Comparison of ENCODE assay signal across 8 cellular contexts in genomic region chr2:68487773-68488355, GRCh38. TPM values are rescaled to one million over a fixed set of nuclear protein-coding genes. Genes with fewer than 3 reads are reported as not detected.
DNase-seq lines count a peak whose midpoint lies in the region; ATAC-seq and TF ChIP-seq lines count a peak whose summit lies in the region.

No MANE protein-coding gene starts in this region.

- no peak for TF ChIP-seq EP300 in ovary (IDR thresholded peaks at IDR 0.05)

- no peaks in the 10 kb centered on the region for H3K4me1 ChIP-seq in ovary (ENCODE audit: insufficient read depth)

- H3K36me3 Mint-ChIP-seq in neural crest cell (ENCODE audit: low read depth) = no peaks in the 10 kb centered on the region
- H3K36me3 Mint-ChIP-seq in stimulated activated effector memory CD8-positive, alpha-beta T cell treated with anti-CD3 and anti-CD28 coated beads, Interleukin-12 subunit alpha, Interleukin-12 subunit beta, amount 100 ng/mL, for 72 hours = no peaks in the 10 kb centered on the region

- H3K4me1 Mint-ChIP-seq in neural crest cell = no peaks in the 10 kb centered on the region
- H3K4me1 Mint-ChIP-seq in stimulated activated effector memory CD8-positive, alpha-beta T cell treated with anti-CD3 and anti-CD28 coated beads, Interleukin-12 subunit alpha, Interleukin-12 subunit beta, amount 100 ng/mL, for 72 hours = no peaks in the 10 kb centered on the region

- no peaks in the 10 kb centered on the region for H3K9me3 Mint-ChIP-seq in neural crest cell
- no peaks in the 10 kb centered on the region for H3K9me3 Mint-ChIP-seq in stimulated activated effector memory CD8-positive, alpha-beta T cell treated with anti-CD3 and anti-CD28 coated beads, Interleukin-12 subunit alpha, Interleukin-12 subunit beta, amount 100 ng/mL, for 72 hours

- no peaks in the 10 kb centered on the region for H3K36me3 ChIP-seq in ovary

- TF ChIP-seq POLR2A in ovary (IDR thresholded peaks at IDR 0.05) = no peak

- no peak overlapping the region for H3K27ac ChIP-seq in ovary

- H3K9me3 ChIP-seq in ovary = no peaks in the 10 kb centered on the region

- H3K27me3 Mint-ChIP-seq in neural crest cell (ENCODE audit: low read depth) = no peaks in the 10 kb centered on the region

- intact Hi-C loops in ovary (cut with DNase I) = loop anchor here in 1 of 4 donors (10.0 kb wide), 1 partner anchor 427 kb away; no protein-coding TSS in a partner anchor

- no peak overlapping the region for H3K4me3 ChIP-seq in choroid plexus epithelial cell (ENCODE audit: low read depth, low read length)
- H3K4me3 ChIP-seq in ovary = no peak overlapping the region

- H3K27ac Mint-ChIP-seq in neural crest cell (ENCODE audit: unreplicated experiment) = no peak overlapping the region
- no peak overlapping the region for H3K27ac Mint-ChIP-seq in stimulated activated effector memory CD8-positive, alpha-beta T cell treated with anti-CD3 and anti-CD28 coated beads, Interleukin-12 subunit alpha, Interleukin-12 subunit beta, amount 100 ng/mL, for 72 hours

- no peak overlapping the region for H3K4me3 Mint-ChIP-seq in neural crest cell
- H3K4me3 Mint-ChIP-seq in stimulated activated effector memory CD8-positive, alpha-beta T cell treated with anti-CD3 and anti-CD28 coated beads, Interleukin-12 subunit alpha, Interleukin-12 subunit beta, amount 100 ng/mL, for 72 hours = no peak overlapping the region

- WGBS in ovary, 3 donors = 30 to 42% (median 31%) methylated on average over 3 of the region's 3 CpGs

- DNase-seq in SIG-M5 treated with dmso at 0.1 percent for 504 hours (lab: John Stamatoyannopoulos, UW; ENCODE audit: unreplicated experiment) (peak; percentile 19), SIG-M5 (lab: John Stamatoyannopoulos, UW) (no peak), NCI-H2227 (lab: John Stamatoyannopoulos, UW; ENCODE audit: unreplicated experiment) (peak; percentile 38), choroid plexus epithelial cell (ENCODE audit: low read depth) (peak; percentile 62), neural crest cell (ENCODE audit: low read depth, low spot score) (no peak), ovary (no peak)
- no peak for DNase-seq in stimulated activated effector memory CD8-positive, alpha-beta T cell treated with anti-CD3 and anti-CD28 coated beads, Interleukin-12 subunit alpha, Interleukin-12 subunit beta, amount 100 ng/mL, for 72 hours (ENCODE audit: low spot score in 2 of 2)

- TF ChIP-seq CTCF in choroid plexus epithelial cell (conservative IDR thresholded peaks at IDR 0.05; ENCODE audit: low read depth, low read length) = peak; percentile 47
- TF ChIP-seq CTCF in neural crest cell (conservative IDR thresholded peaks at IDR 0.05) = peak; percentile 72
- TF ChIP-seq CTCF in ovary (IDR thresholded peaks at IDR 0.05) = no peak

- H3K27me3 ChIP-seq in ovary = no peaks in the 10 kb centered on the region

- ATAC-seq in GM21717 (IDR thresholded peaks at IDR 0.05; ENCODE audit: unreplicated experiment) = no peak
- no peak for ATAC-seq in stimulated activated effector memory CD8-positive, alpha-beta T cell treated with anti-CD3 and anti-CD28 coated beads, Interleukin-12 subunit alpha, Interleukin-12 subunit beta, amount 100 ng/mL, for 72 hours

RNA-seq across cellular contexts. Expression of gene APLF, which starts 20.5 kb away (rescaled TPM):
- total RNA-seq in neural crest cell (6.9 and 7.3 TPM in 2 replicates), ovary (10 to 100 TPM in 4 of 7 donors, 1 to 10 TPM in 3; 8.2 to 14.1 (median 11.6) TPM)
- 1 to 10 TPM; 1.0 to 2.2 TPM for polyA plus RNA-seq in ovary

RNA-seq across cellular contexts. Expression of gene FBXO48, which starts 20.8 kb away (rescaled TPM):
- total RNA-seq in neural crest cell = 1.6 and 1.7 TPM in 2 replicates
- total RNA-seq in ovary = 1 to 10 TPM in 5 of 7 donors, under 1 TPM in 2; 0.57 to 1.6 (median 1.1) TPM
- 1 to 10 TPM in 1 of 2 donors, under 1 TPM in 1; 0.91 to 1.9 TPM for polyA plus RNA-seq in ovary

Comparison
In these comparisons a context has a peak if more than half of its experiments do, and no peak if none do; other contexts are left out.
1. DNase-seq: peak in SIG-M5 treated with dmso at 0.1 percent for 504 hours (single experiment), NCI-H2227 (single experiment) and choroid plexus epithelial cell (single experiment); none in SIG-M5 (single experiment), neural crest cell (single experiment), stimulated activated effector memory CD8-positive, alpha-beta T cell treated with anti-CD3 and anti-CD28 coated beads, Interleukin-12 subunit alpha, Interleukin-12 subunit beta, amount 100 ng/mL, for 72 hours (0 of 2) and ovary (0 of 5).
2. CTCF ChIP-seq: peak in choroid plexus epithelial cell (single experiment) and neural crest cell (single experiment); none in ovary (0 of 3).